Comparison of ENCODE assay signal across 21 cellular contexts in the genomic region with DNA sequence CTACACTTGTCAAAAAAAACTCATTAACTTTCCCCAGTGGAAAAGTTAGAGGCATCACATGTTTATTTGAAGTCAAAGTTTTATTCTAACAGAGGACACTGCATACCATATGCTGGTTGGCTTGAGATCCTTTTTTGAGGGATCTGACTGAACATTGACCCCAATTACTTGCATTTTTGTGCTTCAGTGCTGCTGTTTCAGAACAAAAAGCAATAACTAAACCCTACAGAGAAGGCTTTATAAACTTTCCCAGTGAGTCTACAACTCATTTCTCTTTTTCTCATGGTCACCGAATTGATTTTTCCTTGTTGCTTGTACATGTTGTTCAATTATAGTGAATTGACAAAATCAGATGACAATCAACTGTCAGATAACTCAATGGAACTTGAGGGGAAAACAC.
"Had no signal": no experiment of that assay in that cellular context is flagged by ENCODE, and none has a peak within 500 bp of the region (broad histone marks: within the 10 kb centered on the region; RNA-seq: fewer than 3 reads in every experiment).

No MANE protein-coding gene starts in this region.

- H3K36me3 ChIP-seq: spleen, thoracic aorta, vagina had no signal

- H3K4me1 ChIP-seq: spleen had no signal

- H3K4me3 ChIP-seq: body of pancreas, spleen, thoracic aorta, vagina had no signal

- DNase-seq: activated B cell treated with CpG ODN at 0.5 μM for 24 hours; activated CD4-positive, alpha-beta T cell treated with anti-CD3 and anti-CD28 coated beads for 36 hours; activated CD4-positive, alpha-beta T cell treated with anti-CD3 and anti-CD28 coated beads, Interleukin-2, amount 50 U/mL, for 48 hours; activated CD8-positive, alpha-beta memory T cell treated with anti-CD3 and anti-CD28 coated beads, Interleukin-2, amount 50 U/mL, for 48 hours; activated naive CD4-positive, alpha-beta T cell treated with Interleukin-2 at 50 U/mL for 16 hours; activated naive CD8-positive, alpha-beta T cell treated with anti-CD3 and anti-CD28 coated beads for 36 hours; activated T-cell treated with anti-CD3 and anti-CD28 coated beads, Interleukin-2, amount 50 U/mL, for 48 hours; amniotic stem cell; body of pancreas; effector CD4-positive, alpha-beta T cell; immature natural killer cell; kidney glomerular epithelial cell; left ventricle myocardium superior; nephron progenitor cell; nucleus accumbens; spleen; stimulated activated CD4-positive, alpha-beta T cell treated with anti-CD3 and anti-CD28 coated beads, Interleukin-4, amount 100 ng/mL, for 1 hour; stimulated activated naive CD4-positive, alpha-beta T cell treated with Interleukin-2 at 50 U/mL for 16 hours; T1000 had no signal

- H3K27ac ChIP-seq: spleen, thoracic aorta, vagina had no signal

- H3K9me3 ChIP-seq: body of pancreas, spleen, thoracic aorta, vagina had no signal

- ATAC-seq: activated CD4-positive, alpha-beta T cell treated with anti-CD3 and anti-CD28 coated beads for 36 hours; body of pancreas; left ventricle myocardium superior had no signal

- H3K27me3 ChIP-seq: body of pancreas, spleen, vagina had no signal
